In the genomic region with DNA sequence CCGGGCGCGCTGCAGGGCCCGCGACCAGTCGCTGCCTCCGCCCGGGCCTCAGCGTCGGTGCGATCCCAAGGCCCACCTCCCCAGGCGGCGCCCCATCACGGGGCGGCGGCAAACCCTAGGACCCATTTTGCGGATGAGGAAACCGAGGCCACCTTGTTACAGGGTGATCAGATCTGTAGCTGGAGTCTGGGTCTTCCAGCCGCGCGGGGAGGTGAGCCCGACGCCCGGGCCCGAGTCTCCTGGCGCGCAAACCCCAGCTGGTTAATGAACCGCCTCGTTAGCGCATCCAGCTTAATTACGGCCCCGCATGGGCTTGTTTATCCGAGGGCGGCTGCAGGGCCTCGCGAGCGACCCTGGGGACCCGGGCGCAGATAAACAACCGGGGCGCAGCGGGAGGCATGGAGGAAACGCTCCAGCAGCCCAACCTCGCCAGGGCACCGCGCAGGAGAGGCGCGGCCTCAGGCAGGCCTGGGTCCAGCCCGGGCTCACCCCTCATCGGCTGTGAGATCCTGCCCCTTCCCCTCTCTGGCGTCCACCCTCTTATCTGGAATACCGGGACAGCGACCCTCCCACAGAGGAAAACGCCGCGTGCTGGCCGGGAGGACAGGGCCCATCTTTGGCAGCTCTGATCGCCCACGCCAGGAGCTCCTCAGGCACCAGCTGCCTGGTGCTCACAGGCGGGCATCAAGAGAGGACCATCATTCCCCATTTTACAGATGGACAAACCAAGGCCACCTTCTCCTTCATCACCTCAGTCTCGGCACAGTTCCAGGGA, we compare ENCODE assay signal across 9 cellular contexts. TPM values are rescaled to one million over a fixed set of nuclear protein-coding genes. Genes with fewer than 3 reads are reported as not detected.
A peak's percentile ranks its signal among the peaks of the same experiment; 100 is the strongest.
DNase-seq lines count a peak whose midpoint lies in the region; ATAC-seq and TF ChIP-seq lines count a peak whose summit lies in the region.
"Had no signal": no experiment of that assay in that cellular context is flagged by ENCODE, and none has a peak within 500 bp of the region (broad histone marks: within the 10 kb centered on the region; RNA-seq: fewer than 3 reads in every experiment).

No MANE protein-coding gene starts in this region.

- no peak overlapping the region for H2AFZ ChIP-seq in ACC112 (ENCODE audit: low read length, unreplicated experiment)
- H2AFZ ChIP-seq in neural cell (ENCODE audit: low read depth, low read length) = no peak overlapping the region

- no peak overlapping the region for H3K9ac ChIP-seq in neural cell (ENCODE audit: low read length)

- peak overlapping the region; percentile 40; the same call in 1 of the 2 replicates for H3K4me3 ChIP-seq in ACC112 (ENCODE audit: low read depth, low read length)
- H3K4me3 ChIP-seq in effector memory CD4-positive, alpha-beta T cell (ENCODE audit: insufficient read depth, low read depth, low read length, poor library complexity, severe bottlenecking) = peak overlapping the region; percentile 36
- H3K4me3 ChIP-seq in neural cell (ENCODE audit: low read length) = no peak overlapping the region

- no peak for DNase-seq in effector memory CD4-positive, alpha-beta T cell
- DNase-seq in hippocampal formation (lab: John Stamatoyannopoulos, UW) (no peak), epidermal melanocyte (ENCODE audit: insufficient read length, low spot score) (no peak)
- DNase-seq: NCI-H1694 treated with DMSO at 0.1 percent for 48 hours had no signal

- no peak overlapping the region for H3K4me2 ChIP-seq in neural cell (ENCODE audit: low read length)

- H3K27me3 ChIP-seq in ACC112 (ENCODE audit: insufficient read depth, low read length) = no peaks in the 10 kb centered on the region
- no peaks in the 10 kb centered on the region for H3K27me3 ChIP-seq in effector memory CD4-positive, alpha-beta T cell (replicated peaks; ENCODE audit: control insufficient read depth, insufficient read depth, low read length, poor library complexity, severe bottlenecking)
- no peaks in the 10 kb centered on the region for H3K27me3 ChIP-seq in neural cell (ENCODE audit: insufficient read depth, low read depth, low read length)

- H3K79me2 ChIP-seq in ACC112 (ENCODE audit: control insufficient read depth, insufficient read depth, low read length, unreplicated experiment) = no peaks in the 10 kb centered on the region
- H3K79me2 ChIP-seq in neural cell (replicated peaks; ENCODE audit: insufficient read depth, low read length) = no peaks in the 10 kb centered on the region

- ATAC-seq in HG03175 (IDR thresholded peaks at IDR 0.05; ENCODE audit: unreplicated experiment) (peak; percentile 8), HG03342 (IDR thresholded peaks at IDR 0.05; ENCODE audit: unreplicated experiment) (no peak), GM19452 (IDR thresholded peaks at IDR 0.05; ENCODE audit: unreplicated experiment) (no peak)

- H3K27ac ChIP-seq in ACC112 (ENCODE audit: low read depth, low read length) (no peak overlapping the region), neural cell (ENCODE audit: low read length) (no peak overlapping the region)
- H3K27ac ChIP-seq in effector memory CD4-positive, alpha-beta T cell (ENCODE audit: insufficient read depth, low read length, poor library complexity, severe bottlenecking) = no peak overlapping the region

- TF ChIP-seq RAD21 in neural cell (conservative IDR thresholded peaks at IDR 0.05) = no peak

- no peaks in the 10 kb centered on the region for H4K20me1 ChIP-seq in neural cell (ENCODE audit: insufficient read depth)

- H3K4me1 ChIP-seq in ACC112 (ENCODE audit: control insufficient read depth, insufficient read depth, low read length, unreplicated experiment) = peaks cover 5% of the 10 kb centered on the region
- H3K4me1 ChIP-seq in effector memory CD4-positive, alpha-beta T cell (ENCODE audit: control insufficient read depth, insufficient read depth, low read length, poor library complexity, severe bottlenecking) = peaks cover 15% of the 10 kb centered on the region

- H3K36me3 ChIP-seq in ACC112 (ENCODE audit: insufficient read depth, low read length) (no peaks in the 10 kb centered on the region), neural cell (ENCODE audit: insufficient read depth, low read length) (no peaks in the 10 kb centered on the region)
- H3K36me3 ChIP-seq in effector memory CD4-positive, alpha-beta T cell (ENCODE audit: control insufficient read depth, insufficient read depth, low read length) = peaks cover 28% of the 10 kb centered on the region

- no peaks in the 10 kb centered on the region for H3K9me2 ChIP-seq in neural cell (ENCODE audit: insufficient read depth, low read length)

- TF ChIP-seq CTCF in neural cell (IDR thresholded peaks at IDR 0.05; ENCODE audit: poor library complexity, severe bottlenecking) = no peak

- TF ChIP-seq EP300 in neural cell (conservative IDR thresholded peaks at IDR 0.05; ENCODE audit: poor library complexity, severe bottlenecking) = no peak

- no peaks in the 10 kb centered on the region for H3F3A ChIP-seq in neural cell (ENCODE audit: insufficient read depth, low read length, poor library complexity, severe bottlenecking)

- H3K9me3 ChIP-seq in effector memory CD4-positive, alpha-beta T cell (ENCODE audit: control insufficient read depth, low read length) = no peaks in the 10 kb centered on the region
- no peaks in the 10 kb centered on the region for H3K9me3 ChIP-seq in neural cell (ENCODE audit: low read length)

TF ChIP-seq in neural cell, 6 proteins besides CTCF, POLR2A, EP300 and RAD21:
- TF ChIP-seq SMC3 (conservative IDR thresholded peaks at IDR 0.05; ENCODE audit: poor library complexity) (peak; percentile 57), MXI1 (conservative IDR thresholded peaks at IDR 0.05; ENCODE audit: poor library complexity, severe bottlenecking) (no peak)

RNA-seq across cellular contexts. Expression of a gene that starts 14.7 kb away (rescaled TPM):
- polyA plus RNA-seq in neural cell = 103 and 131 TPM in 2 replicates
- polyA minus RNA-seq in neural cell = 41.9 and 49.7 TPM in 2 replicates

RNA-seq across cellular contexts. Expression of a gene that starts 26.5 kb away (rescaled TPM):
- 861 and 863 TPM in 2 replicates for polyA plus RNA-seq in neural cell
- polyA minus RNA-seq in neural cell = 201 and 218 TPM in 2 replicates

RNA-seq across cellular contexts. Expression of a gene that starts 34.8 kb away (rescaled TPM):
- polyA plus RNA-seq in neural cell = 2.6 and 3.5 TPM in 2 replicates
- 11.9 and 12.4 TPM in 2 replicates for polyA minus RNA-seq in neural cell
